Comparison of ENCODE assay signal across 1 cellular context in genomic region chr1:205255941-205256780, GRCh38.
TF ChIP-seq lines count a peak whose summit lies in the region.

No MANE protein-coding gene starts in this region.

TF ChIP-seq in HepG2, 621 proteins besides CTCF, POLR2A, EP300 and RAD21 (continued from another document and continues in another):
- no peak for TF ChIP-seq SMAD9 (CRISPR knock-in tag; IDR thresholded peaks at IDR 0.05)
- TF ChIP-seq, protein P1, sequence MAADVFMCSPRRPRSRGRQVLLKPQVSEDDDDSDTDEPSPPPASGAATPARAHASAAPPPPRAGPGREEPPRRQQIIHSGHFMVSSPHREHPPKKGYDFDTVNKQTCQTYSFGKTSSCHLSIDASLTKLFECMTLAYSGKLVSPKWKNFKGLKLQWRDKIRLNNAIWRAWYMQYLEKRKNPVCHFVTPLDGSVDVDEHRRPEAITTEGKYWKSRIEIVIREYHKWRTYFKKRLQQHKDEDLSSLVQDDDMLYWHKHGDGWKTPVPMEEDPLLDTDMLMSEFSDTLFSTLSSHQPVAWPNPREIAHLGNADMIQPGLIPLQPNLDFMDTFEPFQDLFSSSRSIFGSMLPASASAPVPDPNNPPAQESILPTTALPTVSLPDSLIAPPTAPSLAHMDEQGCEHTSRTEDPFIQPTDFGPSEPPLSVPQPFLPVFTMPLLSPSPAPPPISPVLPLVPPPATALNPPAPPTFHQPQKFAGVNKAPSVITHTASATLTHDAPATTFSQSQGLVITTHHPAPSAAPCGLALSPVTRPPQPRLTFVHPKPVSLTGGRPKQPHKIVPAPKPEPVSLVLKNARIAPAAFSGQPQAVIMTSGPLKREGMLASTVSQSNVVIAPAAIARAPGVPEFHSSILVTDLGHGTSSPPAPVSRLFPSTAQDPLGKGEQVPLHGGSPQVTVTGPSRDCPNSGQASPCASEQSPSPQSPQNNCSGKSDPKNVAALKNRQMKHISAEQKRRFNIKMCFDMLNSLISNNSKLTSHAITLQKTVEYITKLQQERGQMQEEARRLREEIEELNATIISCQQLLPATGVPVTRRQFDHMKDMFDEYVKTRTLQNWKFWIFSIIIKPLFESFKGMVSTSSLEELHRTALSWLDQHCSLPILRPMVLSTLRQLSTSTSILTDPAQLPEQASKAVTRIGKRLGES (CRISPR knock-in tag; IDR thresholded peaks at IDR 0.05; ENCODE audit: borderline replicate concordance): no peak
- TF ChIP-seq SKI (IDR thresholded peaks at IDR 0.05; ENCODE audit: partially characterized antibody): no peak
- TF ChIP-seq DNMT1 (CRISPR knock-in tag; IDR thresholded peaks at IDR 0.05): no peak
- TF ChIP-seq ZFX (CRISPR knock-in tag; IDR thresholded peaks at IDR 0.05; ENCODE audit: low read depth): no peak
- no peak for TF ChIP-seq SP1 (IDR thresholded peaks at IDR 0.05)
- no peak for TF ChIP-seq SP1 (CRISPR knock-in tag; IDR thresholded peaks at IDR 0.05)
- TF ChIP-seq ZNF264 (CRISPR knock-in tag; IDR thresholded peaks at IDR 0.05): no peak
- TF ChIP-seq, protein P2, sequence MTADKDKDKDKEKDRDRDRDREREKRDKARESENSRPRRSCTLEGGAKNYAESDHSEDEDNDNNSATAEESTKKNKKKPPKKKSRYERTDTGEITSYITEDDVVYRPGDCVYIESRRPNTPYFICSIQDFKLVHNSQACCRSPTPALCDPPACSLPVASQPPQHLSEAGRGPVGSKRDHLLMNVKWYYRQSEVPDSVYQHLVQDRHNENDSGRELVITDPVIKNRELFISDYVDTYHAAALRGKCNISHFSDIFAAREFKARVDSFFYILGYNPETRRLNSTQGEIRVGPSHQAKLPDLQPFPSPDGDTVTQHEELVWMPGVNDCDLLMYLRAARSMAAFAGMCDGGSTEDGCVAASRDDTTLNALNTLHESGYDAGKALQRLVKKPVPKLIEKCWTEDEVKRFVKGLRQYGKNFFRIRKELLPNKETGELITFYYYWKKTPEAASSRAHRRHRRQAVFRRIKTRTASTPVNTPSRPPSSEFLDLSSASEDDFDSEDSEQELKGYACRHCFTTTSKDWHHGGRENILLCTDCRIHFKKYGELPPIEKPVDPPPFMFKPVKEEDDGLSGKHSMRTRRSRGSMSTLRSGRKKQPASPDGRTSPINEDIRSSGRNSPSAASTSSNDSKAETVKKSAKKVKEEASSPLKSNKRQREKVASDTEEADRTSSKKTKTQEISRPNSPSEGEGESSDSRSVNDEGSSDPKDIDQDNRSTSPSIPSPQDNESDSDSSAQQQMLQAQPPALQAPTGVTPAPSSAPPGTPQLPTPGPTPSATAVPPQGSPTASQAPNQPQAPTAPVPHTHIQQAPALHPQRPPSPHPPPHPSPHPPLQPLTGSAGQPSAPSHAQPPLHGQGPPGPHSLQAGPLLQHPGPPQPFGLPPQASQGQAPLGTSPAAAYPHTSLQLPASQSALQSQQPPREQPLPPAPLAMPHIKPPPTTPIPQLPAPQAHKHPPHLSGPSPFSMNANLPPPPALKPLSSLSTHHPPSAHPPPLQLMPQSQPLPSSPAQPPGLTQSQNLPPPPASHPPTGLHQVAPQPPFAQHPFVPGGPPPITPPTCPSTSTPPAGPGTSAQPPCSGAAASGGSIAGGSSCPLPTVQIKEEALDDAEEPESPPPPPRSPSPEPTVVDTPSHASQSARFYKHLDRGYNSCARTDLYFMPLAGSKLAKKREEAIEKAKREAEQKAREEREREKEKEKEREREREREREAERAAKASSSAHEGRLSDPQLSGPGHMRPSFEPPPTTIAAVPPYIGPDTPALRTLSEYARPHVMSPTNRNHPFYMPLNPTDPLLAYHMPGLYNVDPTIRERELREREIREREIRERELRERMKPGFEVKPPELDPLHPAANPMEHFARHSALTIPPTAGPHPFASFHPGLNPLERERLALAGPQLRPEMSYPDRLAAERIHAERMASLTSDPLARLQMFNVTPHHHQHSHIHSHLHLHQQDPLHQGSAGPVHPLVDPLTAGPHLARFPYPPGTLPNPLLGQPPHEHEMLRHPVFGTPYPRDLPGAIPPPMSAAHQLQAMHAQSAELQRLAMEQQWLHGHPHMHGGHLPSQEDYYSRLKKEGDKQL (CRISPR knock-in tag; IDR thresholded peaks at IDR 0.05; ENCODE audit: low read depth): no peak
- TF ChIP-seq PHF5A (CRISPR knock-in tag; IDR thresholded peaks at IDR 0.05; ENCODE audit: low read depth, unreplicated experiment): no peak
- TF ChIP-seq TCF7L2 (IDR thresholded peaks at IDR 0.05; ENCODE audit: low read depth, low read length): no peak
- TF ChIP-seq ZNF234 (CRISPR knock-in tag; conservative IDR thresholded peaks at IDR 0.05): no peak
- 0 out of 2 replicates have a peak, but pooled peaks have one; percentile 35 for TF ChIP-seq SMAD3 (CRISPR knock-in tag; IDR thresholded peaks at IDR 0.05)
- no peak for TF ChIP-seq KLF11 (CRISPR knock-in tag; IDR thresholded peaks at IDR 0.05)
- 0 out of 2 replicates have a peak, but pooled peaks have one; percentile 25 for TF ChIP-seq ZNF891 (CRISPR knock-in tag; IDR thresholded peaks at IDR 0.05)
- TF ChIP-seq TP53 (CRISPR knock-in tag; conservative IDR thresholded peaks at IDR 0.05): no peak
- no peak for TF ChIP-seq ZNF569 (CRISPR knock-in tag; IDR thresholded peaks at IDR 0.05; ENCODE audit: borderline replicate concordance)
- TF ChIP-seq TFE3 (CRISPR knock-in tag; IDR thresholded peaks at IDR 0.05): no peak
- TF ChIP-seq JDP2 (CRISPR knock-in tag; IDR thresholded peaks at IDR 0.05; ENCODE audit: borderline replicate concordance): no peak
- peak; percentile 30; the same call in 1 of the 2 replicates for TF ChIP-seq GATAD2A (CRISPR knock-in tag; IDR thresholded peaks at IDR 0.05)
- TF ChIP-seq, protein P3, sequence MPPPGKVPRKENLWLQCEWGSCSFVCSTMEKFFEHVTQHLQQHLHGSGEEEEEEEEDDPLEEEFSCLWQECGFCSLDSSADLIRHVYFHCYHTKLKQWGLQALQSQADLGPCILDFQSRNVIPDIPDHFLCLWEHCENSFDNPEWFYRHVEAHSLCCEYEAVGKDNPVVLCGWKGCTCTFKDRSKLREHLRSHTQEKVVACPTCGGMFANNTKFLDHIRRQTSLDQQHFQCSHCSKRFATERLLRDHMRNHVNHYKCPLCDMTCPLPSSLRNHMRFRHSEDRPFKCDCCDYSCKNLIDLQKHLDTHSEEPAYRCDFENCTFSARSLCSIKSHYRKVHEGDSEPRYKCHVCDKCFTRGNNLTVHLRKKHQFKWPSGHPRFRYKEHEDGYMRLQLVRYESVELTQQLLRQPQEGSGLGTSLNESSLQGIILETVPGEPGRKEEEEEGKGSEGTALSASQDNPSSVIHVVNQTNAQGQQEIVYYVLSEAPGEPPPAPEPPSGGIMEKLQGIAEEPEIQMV (CRISPR knock-in tag; IDR thresholded peaks at IDR 0.05; ENCODE audit: low read depth): no peak
- no peak for TF ChIP-seq HES4 (CRISPR knock-in tag; IDR thresholded peaks at IDR 0.05; ENCODE audit: borderline replicate concordance)
- no peak for TF ChIP-seq KAT7 (CRISPR knock-in tag; IDR thresholded peaks at IDR 0.05; ENCODE audit: borderline replicate concordance)
- TF ChIP-seq CBX2 (IDR thresholded peaks at IDR 0.05; ENCODE audit: low read depth, low read length): no peak
- TF ChIP-seq CBX2 (CRISPR knock-in tag; IDR thresholded peaks at IDR 0.05; ENCODE audit: low read depth): no peak
- no peak for TF ChIP-seq SMARCE1 (IDR thresholded peaks at IDR 0.05; ENCODE audit: borderline replicate concordance)
- no peak for TF ChIP-seq FOXO1 (CRISPR knock-in tag; IDR thresholded peaks at IDR 0.05)
- TF ChIP-seq ZNF550 (CRISPR knock-in tag; IDR thresholded peaks at IDR 0.05; ENCODE audit: borderline replicate concordance): no peak
- no peak for TF ChIP-seq CCAR2 (optimal IDR thresholded peaks at IDR 0.05; ENCODE audit: low read depth, low read length)
- TF ChIP-seq SRY (CRISPR knock-in tag; IDR thresholded peaks at IDR 0.05): peak; percentile 35; the same call in 1 of the 2 replicates
- TF ChIP-seq HNRNPH1 (optimal IDR thresholded peaks at IDR 0.05; ENCODE audit: low read depth, low read length): no peak
- TF ChIP-seq ZHX2 (IDR thresholded peaks at IDR 0.05; ENCODE audit: low read depth): no peak
- no peak for TF ChIP-seq ZHX2 (CRISPR knock-in tag; IDR thresholded peaks at IDR 0.05; ENCODE audit: borderline replicate concordance)
- no peak for TF ChIP-seq ARNT2 (CRISPR knock-in tag; IDR thresholded peaks at IDR 0.05; ENCODE audit: low read depth)
- TF ChIP-seq ZNF33A (CRISPR knock-in tag; IDR thresholded peaks at IDR 0.05; ENCODE audit: borderline replicate concordance): no peak
- peak; percentile 68 for TF ChIP-seq TEAD3 (CRISPR knock-in tag; optimal IDR thresholded peaks at IDR 0.05; ENCODE audit: borderline replicate concordance)
- TF ChIP-seq CBFB (CRISPR knock-in tag; IDR thresholded peaks at IDR 0.05): 0 out of 2 replicates have a peak, but pooled peaks have one; percentile 30
- no peak for TF ChIP-seq RBM22 (optimal IDR thresholded peaks at IDR 0.05; ENCODE audit: low read length)
- TF ChIP-seq CCDC6 (CRISPR knock-in tag; IDR thresholded peaks at IDR 0.05): no peak
- TF ChIP-seq SIX4 (CRISPR knock-in tag; IDR thresholded peaks at IDR 0.05): no peak
- TF ChIP-seq PHF8 (CRISPR knock-in tag; IDR thresholded peaks at IDR 0.05): no peak
- TF ChIP-seq SIX1 (CRISPR knock-in tag; IDR thresholded peaks at IDR 0.05; ENCODE audit: borderline replicate concordance): no peak
- no peak; the same call in 1 of the 2 replicates for TF ChIP-seq ELF3 (CRISPR knock-in tag; IDR thresholded peaks at IDR 0.05)
- no peak for TF ChIP-seq CBX5 (CRISPR knock-in tag; IDR thresholded peaks at IDR 0.05; ENCODE audit: borderline replicate concordance)
- TF ChIP-seq NBN (conservative IDR thresholded peaks at IDR 0.05): no peak
- no peak for TF ChIP-seq ZFP90 (CRISPR knock-in tag; IDR thresholded peaks at IDR 0.05; ENCODE audit: borderline replicate concordance)
- TF ChIP-seq FOXO4 (CRISPR knock-in tag; conservative IDR thresholded peaks at IDR 0.05): no peak
- TF ChIP-seq ZFP41 (CRISPR knock-in tag; IDR thresholded peaks at IDR 0.05; ENCODE audit: borderline replicate concordance): no peak
- peak; percentile 91 for TF ChIP-seq ZNF335 (CRISPR knock-in tag; IDR thresholded peaks at IDR 0.05)
